8 cellular contexts compared by ENCODE assay signal in the genomic region with DNA sequence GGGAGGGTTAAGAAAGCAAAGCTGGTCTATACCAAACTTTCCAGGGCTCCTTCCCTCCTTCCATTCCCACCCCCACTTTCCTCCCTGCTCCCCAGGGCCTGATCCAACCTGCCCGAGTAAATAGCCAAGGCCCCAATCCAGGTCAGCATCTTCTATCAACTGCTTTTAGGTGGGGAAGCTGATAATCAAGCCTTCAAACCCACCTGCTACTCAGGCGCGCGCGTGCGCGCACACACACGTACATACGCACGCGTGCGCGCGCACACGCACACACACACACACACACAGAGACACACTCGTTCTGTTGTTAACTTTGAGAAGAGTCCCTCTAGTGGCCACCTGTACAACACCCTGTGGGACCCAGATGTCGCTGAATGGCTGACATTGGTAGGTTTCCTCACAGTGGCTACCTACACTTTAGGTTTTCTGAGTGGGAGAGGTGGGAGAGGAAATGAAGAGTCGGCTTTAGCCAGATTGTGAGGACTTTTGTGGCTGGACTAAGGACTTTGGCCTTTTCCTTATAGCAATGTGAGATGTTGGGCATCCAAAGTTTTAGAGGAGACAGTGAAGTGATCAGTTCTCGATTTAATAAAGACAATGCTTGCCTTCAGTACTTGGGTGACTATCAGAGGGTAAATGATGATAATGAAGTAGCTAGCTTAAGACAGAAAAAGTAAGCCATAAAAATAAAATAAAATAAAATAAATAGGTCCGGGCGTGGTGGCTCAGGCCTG. TPM values are rescaled to one million over a fixed set of nuclear protein-coding genes. Genes with fewer than 3 reads are reported as not detected.
A peak's percentile ranks its signal among the peaks of the same experiment; 100 is the strongest.
DNase-seq lines count a peak whose midpoint lies in the region; ATAC-seq, FAIRE-seq and TF ChIP-seq lines count a peak whose summit lies in the region.

No MANE protein-coding gene starts in this region.

- H2BK120ac ChIP-seq in neuronal stem cell (ENCODE audit: low read depth, low read length): no peak overlapping the region

- H3K79me1 ChIP-seq in neuronal stem cell (ENCODE audit: low read depth, low read length): no peaks in the 10 kb centered on the region

- H3K4me3 ChIP-seq in esophagus muscularis mucosa: peak overlapping the region in 1 of 4 donors; percentile 38
- peak overlapping the region in 1 of 2 donors; percentile 13 for H3K4me3 ChIP-seq in neuronal stem cell (ENCODE audit: low read length in 2 of 2)

- no peak overlapping the region for H3K4ac ChIP-seq in neuronal stem cell (ENCODE audit: low read length)

- H4K8ac ChIP-seq in neuronal stem cell (ENCODE audit: low read depth, low read length): no peak overlapping the region

- no peak overlapping the region for H2BK5ac ChIP-seq in neuronal stem cell (ENCODE audit: low read length)

- H3K9me3 ChIP-seq in esophagus muscularis mucosa: peaks cover 0 to 7% (median 0%) of the 10 kb centered on the region in 4 donors
- no peaks in the 10 kb centered on the region for H3K9me3 ChIP-seq in neuronal stem cell (replicated peaks in 1 of 2; ENCODE audit: control insufficient read depth in 2 of 2, insufficient read depth in 1 of 2, low read depth in 1 of 2, low read length in 2 of 2)

- no peaks in the 10 kb centered on the region for H3K27me3 ChIP-seq in esophagus muscularis mucosa
- H3K27me3 ChIP-seq in neuronal stem cell (ENCODE audit: control insufficient read depth in 3 of 3, insufficient read depth in 3 of 3, low read depth in 1 of 3, low read length in 3 of 3): peaks cover 0 to 7% (median 0%) of the 10 kb centered on the region in 3 experiments

- peak; percentile 61 for TF ChIP-seq CTCF in D721Med (IDR thresholded peaks at IDR 0.05; ENCODE audit: insufficient read depth, missing control alignments)
- TF ChIP-seq CTCF in esophagus muscularis mucosa (IDR thresholded peaks at IDR 0.05): peak; percentile 27 to 39 (median 32)

- H3K36me3 ChIP-seq in esophagus muscularis mucosa: no peaks in the 10 kb centered on the region
- H3K36me3 ChIP-seq in neuronal stem cell (replicated peaks in 1 of 2; ENCODE audit: control insufficient read depth in 2 of 2, insufficient read depth in 2 of 2, low read length in 2 of 2): no peaks in the 10 kb centered on the region

- intact Hi-C loops in esophagus muscularis mucosa (cut with DNase I): no loop called here

- peak; percentile 71 for ATAC-seq in HG02678 (IDR thresholded peaks at IDR 0.05; ENCODE audit: unreplicated experiment)
- ATAC-seq in GM21515 (IDR thresholded peaks at IDR 0.05; ENCODE audit: unreplicated experiment): no peak

- no peak overlapping the region for H3K27ac ChIP-seq in esophagus muscularis mucosa (replicated peaks in 1 of 4)
- H3K27ac ChIP-seq in neuronal stem cell (replicated peaks; ENCODE audit: low read length): no peak overlapping the region

- H3K23ac ChIP-seq in neuronal stem cell (ENCODE audit: low read depth, low read length, poor library complexity): no peak overlapping the region

- H2AFZ ChIP-seq in neuronal stem cell (ENCODE audit: low read length): peak overlapping the region; percentile 41

- H3K4me1 ChIP-seq in esophagus muscularis mucosa (peaks cover 0 to 3% (median 0%) of the 10 kb centered on the region in 4 donors), neuronal stem cell (ENCODE audit: control insufficient read depth in 2 of 2, insufficient read depth in 1 of 2, low read depth in 1 of 2, low read length in 2 of 2) (no peaks in the 10 kb centered on the region)

- H4K91ac ChIP-seq in neuronal stem cell (ENCODE audit: low read depth, low read length, poor library complexity): no peak overlapping the region

- WGBS in esophagus muscularis mucosa: 73% methylated on average over 12 of the region's 21 CpGs
- WGBS in neuronal stem cell (ENCODE audit: extremely low coverage in 2 of 2, insufficient read length in 2 of 2, insufficient replicate concordance in 1 of 2), 2 donors: no CpG with 5 or more reads among the region's 21 CpGs

- H3K14ac ChIP-seq in neuronal stem cell (ENCODE audit: low read length): no peak overlapping the region

- H2AK5ac ChIP-seq in neuronal stem cell (ENCODE audit: low read depth, low read length): no peak overlapping the region

- TF ChIP-seq EP300 in esophagus muscularis mucosa (IDR thresholded peaks at IDR 0.05): no peak

- peak; percentile 43 for DNase-seq in D721Med (ENCODE audit: insufficient read length, low spot score)
- peak; percentile 78 for DNase-seq in NCI-H526 treated with DMSO at 0.1 percent for 48 hours (lab: John Stamatoyannopoulos, UW)
- DNase-seq in activated CD8-positive, alpha-beta memory T cell treated with anti-CD3 and anti-CD28 coated beads, Interleukin-2, amount 50 U/mL, for 4 hours: peak; percentile 37
- no peak for DNase-seq in esophagus muscularis mucosa (ENCODE audit: extremely low spot score)
- DNase-seq in neuronal stem cell (ENCODE audit: low spot score): peak; percentile 68
- DNase-seq in ureter (ENCODE audit: low spot score): peak; percentile 50

- H3K18ac ChIP-seq in neuronal stem cell (ENCODE audit: low read length): no peak overlapping the region

- H2BK15ac ChIP-seq in neuronal stem cell (ENCODE audit: low read length): no peak overlapping the region

- peak; percentile 11 for FAIRE-seq in D721Med (lab: Jason Lieb, UNC)

- TF ChIP-seq POLR2A in esophagus muscularis mucosa (IDR thresholded peaks at IDR 0.05; ENCODE audit: low read depth): no peak

- peak overlapping the region; percentile 46 for H3K4me2 ChIP-seq in neuronal stem cell (ENCODE audit: insufficient read depth, low read length, poor library complexity, severe bottlenecking)

- no peak overlapping the region for H2BK12ac ChIP-seq in neuronal stem cell (ENCODE audit: low read length)

- no peak overlapping the region for H3K9ac ChIP-seq in neuronal stem cell (ENCODE audit: low read depth, low read length, poor library complexity)

RNA-seq across cellular contexts. Expression of gene TLN2, which starts 45.4 kb away (rescaled TPM):
- total RNA-seq in esophagus muscularis mucosa (10 to 100 TPM; 11.2 to 20.0 (median 15.1) TPM), ureter (30.7 TPM)
- polyA plus RNA-seq in neuronal stem cell (2013, experiment 1 of 2): 3.9 TPM
- polyA plus RNA-seq in neuronal stem cell (2013, experiment 2 of 2): 4.3 TPM
